In the genomic region with DNA sequence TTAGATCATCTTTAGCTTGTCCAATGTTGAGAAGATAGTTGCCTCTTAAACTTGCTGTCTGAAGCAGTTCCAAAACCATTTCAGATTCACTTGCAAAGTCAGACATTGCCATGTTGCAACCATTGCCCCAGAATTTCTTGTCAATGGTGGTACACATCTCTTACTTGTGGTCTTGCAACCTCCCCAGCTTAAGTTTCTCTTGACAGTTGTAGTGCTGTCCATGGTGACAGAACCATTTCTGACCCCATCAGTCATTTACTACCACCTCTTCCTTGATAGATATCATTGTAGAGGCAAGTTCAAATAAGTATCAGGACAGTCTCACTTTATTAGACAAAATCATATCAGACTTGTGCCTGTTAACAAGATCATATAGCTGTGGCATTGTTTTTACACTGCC, we compare ENCODE assay signal across 33 cellular contexts.
"Had no signal": no experiment of that assay in that cellular context is flagged by ENCODE, and none has a peak within 500 bp of the region (broad histone marks: within the 10 kb centered on the region; RNA-seq: fewer than 3 reads in every experiment).

No MANE protein-coding gene starts in this region.

- H3K27me3 Mint-ChIP-seq: activated B cell treated with CpG ODN at 0.5 μM for 24 hours; activated CD4-positive, alpha-beta memory T cell treated with anti-CD3 and anti-CD28 coated beads for 36 hours; activated CD8-positive, alpha-beta T cell treated with anti-CD3 and anti-CD28 coated beads for 36 hours; activated T-helper 17 cell treated with anti-CD3 and anti-CD28 coated beads, Interleukin-2, amount 50 U/mL, for 72 hours had no signal

- H3K27me3 ChIP-seq: adrenal gland, body of pancreas, brain microvascular endothelial cell, breast epithelium had no signal

- H3K4me1 ChIP-seq: adrenal gland, body of pancreas, breast epithelium had no signal

- H3K4me3 ChIP-seq: adrenal gland, body of pancreas, breast epithelium, coronary artery had no signal

- H3K4me3 Mint-ChIP-seq: activated B cell treated with CpG ODN at 0.5 μM for 24 hours; activated CD4-positive, alpha-beta memory T cell treated with anti-CD3 and anti-CD28 coated beads for 36 hours; activated CD4-positive, alpha-beta T cell treated with anti-CD3 and anti-CD28 coated beads, Interleukin-2, amount 10 ng/mL, durations not matched to agents 24 days and 14 days; activated CD8-positive, alpha-beta T cell treated with anti-CD3 and anti-CD28 coated beads for 36 hours; activated naive CD4-positive, alpha-beta T cell treated with anti-CD3 and anti-CD28 coated beads for 36 hours; activated T-cell treated with anti-CD3 and anti-CD28 coated beads, Interleukin-2, amount 50 U/mL, for 4 hours; activated T-cell treated with anti-CD3 and anti-CD28 coated beads, Interleukin-2, amount 50 U/mL, for 72 hours; activated T-helper 1 cell treated with anti-CD3 and anti-CD28 coated beads, Interleukin-12 subunit alpha, Interleukin-12 subunit beta, Interleukin-2, Interleukin-4 antibody, amounts not matched to agents 30 ng/mL and 10 ng/mL and 1 ng/mL, durations not matched to agents 14 hours and 24 hours and 36 hours; activated T-helper 17 cell treated with anti-CD3 and anti-CD28 coated beads, Interleukin-2, amount 50 U/mL, for 72 hours; T-helper 1 cell treated with Interleukin-12 subunit alpha and Interleukin-12 subunit beta and Interleukin-4 antibody, amounts not matched to agents 30 μg/mL and 1 μg/mL, for 36 hours; T-helper 2 cell treated with Interferon-gamma antibody and Interleukin-4, amounts not matched to agents 5 μg/mL and 100 μg/mL, for 36 hours had no signal

- ATAC-seq: activated CD8-positive, alpha-beta T cell treated with anti-CD3 and anti-CD28 coated beads for 36 hours; activated naive CD4-positive, alpha-beta T cell treated with anti-CD3 and anti-CD28 coated beads, Interleukin-2, amount 50 U/mL, for 72 hours; activated T-cell treated with anti-CD3 and anti-CD28 coated beads, Interleukin-2, amount 50 U/mL, for 4 hours; activated T-cell treated with anti-CD3 and anti-CD28 coated beads, Interleukin-2, amount 50 U/mL, for 72 hours; activated T-helper 17 cell treated with anti-CD3 and anti-CD28 coated beads, Interleukin-2, amount 50 U/mL, for 72 hours; body of pancreas had no signal

- H3K27ac ChIP-seq: adrenal gland, body of pancreas, brain microvascular endothelial cell, breast epithelium, coronary artery, VCaP had no signal

- H3K27ac Mint-ChIP-seq: activated B cell treated with CpG ODN at 0.5 μM for 24 hours; activated CD4-positive, alpha-beta memory T cell treated with anti-CD3 and anti-CD28 coated beads for 36 hours; activated CD4-positive, alpha-beta T cell treated with anti-CD3 and anti-CD28 coated beads, Interleukin-2, amount 10 ng/mL, durations not matched to agents 24 days and 14 days; activated CD8-positive, alpha-beta T cell treated with anti-CD3 and anti-CD28 coated beads for 36 hours; activated naive CD4-positive, alpha-beta T cell treated with anti-CD3 and anti-CD28 coated beads for 36 hours; activated naive CD4-positive, alpha-beta T cell treated with anti-CD3 and anti-CD28 coated beads, Interleukin-2, amount 50 U/mL, for 72 hours; activated T-cell treated with anti-CD3 and anti-CD28 coated beads, Interleukin-2, amount 50 U/mL, for 72 hours; activated T-helper 1 cell treated with anti-CD3 and anti-CD28 coated beads, Interleukin-12 subunit alpha, Interleukin-12 subunit beta, Interleukin-2, Interleukin-4 antibody, amounts not matched to agents 30 ng/mL and 10 ng/mL and 1 ng/mL, durations not matched to agents 14 hours and 24 hours and 36 hours; activated T-helper 17 cell treated with anti-CD3 and anti-CD28 coated beads, Interleukin-2, amount 50 U/mL, for 72 hours; T-helper 1 cell treated with Interleukin-12 subunit alpha and Interleukin-12 subunit beta and Interleukin-4 antibody, amounts not matched to agents 30 μg/mL and 1 μg/mL, for 36 hours; T-helper 2 cell treated with Interferon-gamma antibody and Interleukin-4, amounts not matched to agents 5 μg/mL and 100 μg/mL, for 36 hours had no signal

- H3K36me3 Mint-ChIP-seq: activated CD4-positive, alpha-beta memory T cell treated with anti-CD3 and anti-CD28 coated beads for 36 hours; activated naive CD4-positive, alpha-beta T cell treated with anti-CD3 and anti-CD28 coated beads, Interleukin-2, amount 50 U/mL, for 72 hours had no signal

- H3K4me1 Mint-ChIP-seq: activated B cell treated with CpG ODN at 0.5 μM for 24 hours; activated CD4-positive, alpha-beta T cell treated with anti-CD3 and anti-CD28 coated beads, Interleukin-2, amount 10 ng/mL, durations not matched to agents 24 days and 14 days; activated T-helper 17 cell treated with anti-CD3 and anti-CD28 coated beads, Interleukin-2, amount 50 U/mL, for 72 hours had no signal

- H3K9me3 Mint-ChIP-seq: activated B cell treated with CpG ODN at 0.5 μM for 24 hours; activated CD4-positive, alpha-beta memory T cell treated with anti-CD3 and anti-CD28 coated beads for 36 hours; activated CD4-positive, alpha-beta T cell treated with anti-CD3 and anti-CD28 coated beads, Interleukin-2, amount 10 ng/mL, durations not matched to agents 24 days and 14 days; activated CD8-positive, alpha-beta T cell treated with anti-CD3 and anti-CD28 coated beads for 36 hours; activated naive CD4-positive, alpha-beta T cell treated with anti-CD3 and anti-CD28 coated beads for 36 hours; activated naive CD4-positive, alpha-beta T cell treated with anti-CD3 and anti-CD28 coated beads, Interleukin-2, amount 50 U/mL, for 72 hours; activated T-cell treated with anti-CD3 and anti-CD28 coated beads, Interleukin-2, amount 50 U/mL, for 4 hours; activated T-helper 1 cell treated with anti-CD3 and anti-CD28 coated beads, Interleukin-12 subunit alpha, Interleukin-12 subunit beta, Interleukin-2, Interleukin-4 antibody, amounts not matched to agents 30 ng/mL and 10 ng/mL and 1 ng/mL, durations not matched to agents 14 hours and 24 hours and 36 hours; activated T-helper 17 cell treated with anti-CD3 and anti-CD28 coated beads, Interleukin-2, amount 50 U/mL, for 72 hours; T-helper 1 cell treated with Interleukin-12 subunit alpha and Interleukin-12 subunit beta and Interleukin-4 antibody, amounts not matched to agents 30 μg/mL and 1 μg/mL, for 36 hours; T-helper 2 cell treated with Interferon-gamma antibody and Interleukin-4, amounts not matched to agents 5 μg/mL and 100 μg/mL, for 36 hours had no signal

- DNase-seq: activated B cell treated with CpG ODN at 0.5 μM for 24 hours; activated CD4-positive, alpha-beta memory T cell treated with anti-CD3 and anti-CD28 coated beads for 36 hours; activated CD4-positive, alpha-beta T cell treated with anti-CD3 and anti-CD28 coated beads for 4 hours; activated CD4-positive, alpha-beta T cell treated with anti-CD3 and anti-CD28 coated beads, Interleukin-2, amount 10 ng/mL, durations not matched to agents 24 days and 14 days; activated CD4-positive, alpha-beta T cell treated with anti-CD3 and anti-CD28 coated beads, Interleukin-2, amount 50 U/mL, for 1 hour; activated CD4-positive, alpha-beta T cell treated with anti-CD3 and anti-CD28 coated beads, Interleukin-2, amount 50 U/mL, for 4 hours; activated CD4-positive, CD25-positive, alpha-beta regulatory T cell treated with anti-CD3 and anti-CD28 coated beads, Interleukin-2, amount 50 U/mL, for 72 hours; activated CD8-positive, alpha-beta T cell treated with anti-CD3 and anti-CD28 coated beads for 36 hours; activated effector memory CD4-positive, alpha-beta T cell treated with anti-CD3 and anti-CD28 coated beads, Interleukin-2, amount 50 U/mL, for 16 hours; activated gamma-delta T cell treated with Interleukin-2 at 50 U/mL for 16 hours; activated naive CD4-positive, alpha-beta T cell; activated naive CD4-positive, alpha-beta T cell treated with anti-CD3 and anti-CD28 coated beads for 36 hours; activated naive CD4-positive, alpha-beta T cell treated with anti-CD3 and anti-CD28 coated beads, Interleukin-2, amount 50 U/mL, for 16 hours; activated T-cell treated with anti-CD3 and anti-CD28 coated beads for 4 hours; activated T-cell treated with anti-CD3 and anti-CD28 coated beads, Interleukin-2, amount 50 U/mL, for 1 hour; activated T-cell treated with anti-CD3 and anti-CD28 coated beads, Interleukin-2, amount 50 U/mL, for 4 hours; activated T-cell treated with anti-CD3 and anti-CD28 coated beads, Interleukin-2, amount 50 U/mL, for 72 hours; adrenal gland; amniotic stem cell; aorta; body of pancreas; brain microvascular endothelial cell; central memory CD4-positive, alpha-beta T cell; T-helper 2 cell; T-helper 9 cell had no signal

- H3K9me3 ChIP-seq: adrenal gland, body of pancreas, breast epithelium had no signal

- H3K36me3 ChIP-seq: adrenal gland, brain microvascular endothelial cell, breast epithelium had no signal
